Comparison of ENCODE assay signal across 13 cellular contexts in genomic region chr1:94044891-94045290, GRCh38.
DNase-seq lines count a peak whose midpoint lies in the region; ATAC-seq and TF ChIP-seq lines count a peak whose summit lies in the region.
"Had no signal": no experiment of that assay in that cellular context is flagged by ENCODE, and none has a peak within 500 bp of the region (broad histone marks: within the 10 kb centered on the region; RNA-seq: fewer than 3 reads in every experiment).

No MANE protein-coding gene starts in this region.

- BruUV-seq in IMR-90 (replicated peaks; lab: Mats Ljungman, UMichigan), result no TSS peak

- CTCF ChIA-PET in IMR-90 (lab: Yijun Ruan, JAX), result interaction anchor here (0.6 to 3.3 kb wide), 19 partner anchors 8 to 520 kb away, joined by 3 to 64 read pairs (median 4); no protein-coding TSS in a partner anchor
- CTCF ChIA-PET in activated naive CD4-positive, alpha-beta T cell treated with anti-CD3 and anti-CD28 coated beads for 36 hours (lab: Charles Lee), result interaction anchor here (0.6 to 5.5 kb wide), 20 partner anchors 9 to 940 kb away, joined by 3 to 39 read pairs (median 4); no protein-coding TSS in a partner anchor

- no peak for TF ChIP-seq POLR2A in IMR-90 (IDR thresholded peaks at IDR 0.05; ENCODE audit: low read depth, low read length)
- TF ChIP-seq POLR2A in suprapubic skin (IDR thresholded peaks at IDR 0.05), result no peak

- H3K36me3 Mint-ChIP-seq in activated naive CD4-positive, alpha-beta T cell treated with anti-CD3 and anti-CD28 coated beads for 36 hours (ENCODE audit: low read depth), result no peaks in the 10 kb centered on the region
- H3K36me3 Mint-ChIP-seq: T-cell had no signal

- H3K4me3 ChIP-seq in IMR-90 (ENCODE audit: insufficient read depth, low read depth, low read length) (no peak overlapping the region), colonic mucosa (no peak overlapping the region), mesodermal cell (ENCODE audit: extremely low read depth, insufficient read depth, low read length, poor library complexity, severe bottlenecking) (no peak overlapping the region), suprapubic skin (no peak overlapping the region)
- H3K4me3 ChIP-seq: PC-9 had no signal

- POLR2A ChIA-PET in IMR-90 (lab: Charles Lee; ENCODE audit: unreplicated experiment), result interaction anchor here (0.7 kb wide), 1 partner anchor 202 kb away, joined by 3 read pairs; no protein-coding TSS in a partner anchor

- DNase-seq in IMR-90 (no peak), colonic mucosa (no peak), suprapubic skin (ENCODE audit: low spot score in 2 of 2) (no peak), GF-D8 (lab: John Stamatoyannopoulos, UW) (no peak), globus pallidus (ENCODE audit: low spot score) (no peak)
- DNase-seq in activated naive CD4-positive, alpha-beta T cell treated with anti-CD3 and anti-CD28 coated beads for 36 hours, result no peak
- DNase-seq: activated B cell treated with CpG ODN at 0.5 μM for 24 hours; activated naive CD4-positive, alpha-beta T cell had no signal

- intact Hi-C loops in IMR-90 (cut with micrococcal nuclease), result loop anchor here (1.0 to 5.0 kb wide), 2 partner anchors 192 to 291 kb away; partner anchors contain the start of gene ARHGAP29
- intact Hi-C loops in colonic mucosa (cut with DNase I), result no loop called here
- intact Hi-C loops in activated naive CD4-positive, alpha-beta T cell treated with anti-CD3 and anti-CD28 coated beads for 36 hours (cut with micrococcal nuclease), result loop anchor here (1.0 kb wide), 3 partner anchors 291 to 760 kb away; no protein-coding TSS in a partner anchor

- no peak overlapping the region for H3K14ac ChIP-seq in IMR-90 (replicated peaks; ENCODE audit: low read depth, low read length)

- no peaks in the 10 kb centered on the region for H3K27me3 ChIP-seq in IMR-90 (ENCODE audit: control insufficient read depth, insufficient read depth, low read length)
- H3K27me3 ChIP-seq in colonic mucosa, result no peaks in the 10 kb centered on the region
- no peaks in the 10 kb centered on the region for H3K27me3 ChIP-seq in suprapubic skin

- H2AK5ac ChIP-seq in IMR-90 (ENCODE audit: low read depth, low read length), result peak overlapping the region; percentile 43; the same call in 1 of the 2 replicates

- ATAC-seq in IMR-90 (ENCODE audit: low read depth), result no peak
- no peak for ATAC-seq in GM21526 (IDR thresholded peaks at IDR 0.05; ENCODE audit: low FRiP score, unreplicated experiment)

- WGBS in IMR-90 (ENCODE audit: extremely low coverage in 2 of 2, insufficient read length in 1 of 2), 2 experiments, result 87% methylated on average over 3 of the region's 9 CpGs; no CpG with 5 or more reads in 1 of the 2 experiments
- 94 to 100% methylated on average over 6 to 8 of the region's 9 CpGs for WGBS in mesodermal cell (ENCODE audit: insufficient coverage in 2 of 2), 2 experiments
- WGBS in suprapubic skin, result 89% methylated on average over 9 of the region's 9 CpGs

- peak overlapping the region; percentile 52 for H4K91ac ChIP-seq in IMR-90 (ENCODE audit: insufficient read depth, low read depth, low read length)

- no peaks in the 10 kb centered on the region for H3K9me3 ChIP-seq in IMR-90 (ENCODE audit: control insufficient read depth, insufficient read depth, low read length)
- H3K9me3 ChIP-seq in colonic mucosa, result no peaks in the 10 kb centered on the region
- no peaks in the 10 kb centered on the region for H3K9me3 ChIP-seq in mesodermal cell (ENCODE audit: control insufficient read depth, low read length)
- no peaks in the 10 kb centered on the region for H3K9me3 ChIP-seq in suprapubic skin

- H3K36me3 ChIP-seq in IMR-90 (ENCODE audit: control insufficient read depth, insufficient read depth, low read length) (no peaks in the 10 kb centered on the region), colonic mucosa (no peaks in the 10 kb centered on the region), mesodermal cell (ENCODE audit: control insufficient read depth, insufficient read depth, low read length) (no peaks in the 10 kb centered on the region), suprapubic skin (no peaks in the 10 kb centered on the region)

- H3K4me3 Mint-ChIP-seq in activated naive CD4-positive, alpha-beta T cell treated with anti-CD3 and anti-CD28 coated beads for 36 hours, result no peak overlapping the region

- peaks cover 14% of the 10 kb centered on the region for H3K27me3 Mint-ChIP-seq in activated naive CD4-positive, alpha-beta T cell treated with anti-CD3 and anti-CD28 coated beads for 36 hours (ENCODE audit: low read depth)

- H2AK9ac ChIP-seq in IMR-90 (replicated peaks; ENCODE audit: low read depth, low read length, poor library complexity), result peak overlapping the region; percentile 33

- peaks cover 12% of the 10 kb centered on the region for H3K9me1 ChIP-seq in IMR-90 (ENCODE audit: insufficient read depth, low read length)

- no peak for TF ChIP-seq EP300 in suprapubic skin (IDR thresholded peaks at IDR 0.05)

- H3K18ac ChIP-seq in IMR-90 (ENCODE audit: low read depth, low read length), result no peak overlapping the region; the same call in 1 of the 2 replicates

- peak overlapping the region; percentile 75 for H2BK20ac ChIP-seq in IMR-90 (ENCODE audit: low read depth, low read length)

- no peak overlapping the region for H3K4me2 ChIP-seq in IMR-90 (ENCODE audit: low read depth, low read length)

- no peak overlapping the region for H3K9ac ChIP-seq in IMR-90 (ENCODE audit: low read depth, low read length)
- H3K9ac ChIP-seq in colonic mucosa (ENCODE audit: low read depth in 2 of 2, low read length in 2 of 2), result no peak overlapping the region

- H4K5ac ChIP-seq in IMR-90 (ENCODE audit: low read depth, low read length), result no peak overlapping the region; the same call in 1 of the 2 replicates

- peak overlapping the region; percentile 19 to 62; a peak in 2 of 4 replicates for H4K8ac ChIP-seq in IMR-90 (ENCODE audit: low read depth in 2 of 2, low read length in 2 of 2)

- no peak overlapping the region for H2BK5ac ChIP-seq in IMR-90 (ENCODE audit: low read depth, low read length, poor library complexity, severe bottlenecking)

- no peak for TF ChIP-seq CTCF in IMR-90 (conservative IDR thresholded peaks at IDR 0.05; ENCODE audit: low read depth, low read length)
- TF ChIP-seq CTCF in colonic mucosa (IDR thresholded peaks at IDR 0.05), result no peak
- TF ChIP-seq CTCF in suprapubic skin (IDR thresholded peaks at IDR 0.05), result no peak

- dilution Hi-C loops in IMR-90 (cut with HindIII; ENCODE audit: low sequenced_read_pairs, unreplicated experiment), result no loop called here

- H3K4me1 Mint-ChIP-seq in activated naive CD4-positive, alpha-beta T cell treated with anti-CD3 and anti-CD28 coated beads for 36 hours (ENCODE audit: low read depth), result no peaks in the 10 kb centered on the region

- H4K20me1 ChIP-seq in IMR-90 (ENCODE audit: insufficient read depth, low read length), result no peaks in the 10 kb centered on the region

- H3K79me1 ChIP-seq in IMR-90 (ENCODE audit: low read depth in 1 of 2, low read length in 2 of 2), result no peaks in the 10 kb centered on the region

- in situ Hi-C loops in IMR-90 (cut with MboI; ENCODE audit: low sequenced_read_pairs), result loop anchor here (25.0 kb wide), 1 partner anchor 417 kb away; no protein-coding TSS in a partner anchor

- peak overlapping the region; percentile 21 for H2AFZ ChIP-seq in IMR-90 (replicated peaks; ENCODE audit: low read length, poor library complexity)

- no peak overlapping the region for H3K27ac Mint-ChIP-seq in activated naive CD4-positive, alpha-beta T cell treated with anti-CD3 and anti-CD28 coated beads for 36 hours
- H3K27ac Mint-ChIP-seq: activated B cell treated with CpG ODN at 0.5 μM for 24 hours; stimulated activated naive CD8-positive, alpha-beta T cell treated with anti-CD3 and anti-CD28 coated beads, Interleukin-15, Interleukin-2, amounts not matched to agents 100 ng/mL and 50 ng/mL, for 24 hours; T-cell had no signal

- H2BK120ac ChIP-seq in IMR-90 (ENCODE audit: low read depth, low read length), result peak overlapping the region; percentile 47; the same call in 1 of the 2 replicates

- no peaks in the 10 kb centered on the region for H3K9me3 Mint-ChIP-seq in activated naive CD4-positive, alpha-beta T cell treated with anti-CD3 and anti-CD28 coated beads for 36 hours
- H3K9me3 Mint-ChIP-seq: activated B cell treated with CpG ODN at 0.5 μM for 24 hours; stimulated activated naive CD8-positive, alpha-beta T cell treated with anti-CD3 and anti-CD28 coated beads, Interleukin-15, Interleukin-2, amounts not matched to agents 100 ng/mL and 50 ng/mL, for 24 hours; T-cell had no signal

- H2BK15ac ChIP-seq in IMR-90 (ENCODE audit: low read depth, low read length), result peak overlapping the region; percentile 50; the same call in 1 of the 3 replicates

- no peak for TF ChIP-seq RAD21 in IMR-90 (IDR thresholded peaks at IDR 0.05; ENCODE audit: low read length)

- no peak overlapping the region for H3K56ac ChIP-seq in IMR-90 (ENCODE audit: extremely low read depth, insufficient read depth, low read length)

- peaks cover 14% of the 10 kb centered on the region; the same call in 1 of the 2 replicates for H3K4me1 ChIP-seq in IMR-90 (ENCODE audit: control insufficient read depth, insufficient read depth, low read length)
- no peaks in the 10 kb centered on the region for H3K4me1 ChIP-seq in colonic mucosa
- H3K4me1 ChIP-seq in mesodermal cell (ENCODE audit: control insufficient read depth, insufficient read depth, low read length, poor library complexity, severe bottlenecking), result peaks cover 33% of the 10 kb centered on the region
- peaks cover 29% of the 10 kb centered on the region for H3K4me1 ChIP-seq in suprapubic skin

- H3K27ac ChIP-seq in IMR-90 (ENCODE audit: insufficient read depth, low read length) (no peak overlapping the region; the same call in 1 of the 2 replicates), colonic mucosa (peak overlapping the region; percentile 21), mesodermal cell (ENCODE audit: low read depth, low read length, severe bottlenecking) (peak overlapping the region; percentile 92), suprapubic skin (peak overlapping the region; percentile 75)

- H3K4ac ChIP-seq in IMR-90 (ENCODE audit: low read depth, low read length), result peak overlapping the region; percentile 1; the same call in 1 of the 2 replicates

- no peak overlapping the region for H3K23ac ChIP-seq in IMR-90 (ENCODE audit: low read depth, low read length)

TF ChIP-seq in IMR-90, 13 proteins besides CTCF, POLR2A, EP300 and RAD21 (continues in another document):
- TF ChIP-seq RCOR1 (IDR thresholded peaks at IDR 0.05; ENCODE audit: insufficient replicate concordance, low read length) (no peak), MAZ (IDR thresholded peaks at IDR 0.05; ENCODE audit: borderline replicate concordance, low read depth, low read length) (no peak)
- TF ChIP-seq, protein P1, sequence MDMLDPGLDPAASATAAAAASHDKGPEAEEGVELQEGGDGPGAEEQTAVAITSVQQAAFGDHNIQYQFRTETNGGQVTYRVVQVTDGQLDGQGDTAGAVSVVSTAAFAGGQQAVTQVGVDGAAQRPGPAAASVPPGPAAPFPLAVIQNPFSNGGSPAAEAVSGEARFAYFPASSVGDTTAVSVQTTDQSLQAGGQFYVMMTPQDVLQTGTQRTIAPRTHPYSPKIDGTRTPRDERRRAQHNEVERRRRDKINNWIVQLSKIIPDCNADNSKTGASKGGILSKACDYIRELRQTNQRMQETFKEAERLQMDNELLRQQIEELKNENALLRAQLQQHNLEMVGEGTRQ (IDR thresholded peaks at IDR 0.05; ENCODE audit: low read depth, low read length), result no peak
